Comparison of ENCODE assay signal across 16 cellular contexts in genomic region chr6:11632231-11632630, GRCh38.
A peak's percentile ranks its signal among the peaks of the same experiment; 100 is the strongest.
DNase-seq lines count a peak whose midpoint lies in the region; ATAC-seq and TF ChIP-seq lines count a peak whose summit lies in the region.
"Had no signal": no experiment of that assay in that cellular context is flagged by ENCODE, and none has a peak within 500 bp of the region (broad histone marks: within the 10 kb centered on the region; RNA-seq: fewer than 3 reads in every experiment).

No MANE protein-coding gene starts in this region.

- H3K79me2 ChIP-seq in PC-3 (ENCODE audit: low read length) (no peaks in the 10 kb centered on the region), fibroblast of lung (ENCODE audit: control insufficient read depth, insufficient read depth, low read length) (no peaks in the 10 kb centered on the region)

- POLR2A ChIA-PET in PC-3 (lab: Charles Lee; ENCODE audit: unreplicated experiment): no interaction called here

- peak overlapping the region; percentile 35; the same call in 1 of the 2 replicates for H2AFZ ChIP-seq in PC-3 (ENCODE audit: low read length)
- no peak overlapping the region for H2AFZ ChIP-seq in fibroblast of lung (ENCODE audit: low read length)

- no TSS peak for BruUV-seq in PC-3 (replicated peaks; lab: Mats Ljungman, UMichigan)

- DNase-seq in Daoy (ENCODE audit: low read depth): peak; percentile 40
- DNase-seq in PC-3: peak; percentile 70
- peak in 1 of 2 donors; percentile 69 for DNase-seq in fibroblast of lung (ENCODE audit: low read depth in 2 of 2)
- no peak for DNase-seq in sciatic nerve (ENCODE audit: low spot score)
- DNase-seq in central memory CD4-positive, alpha-beta T cell: no peak
- no peak for DNase-seq in activated gamma-delta T cell (lab: John Stamatoyannopoulos, UW)
- no peak for DNase-seq in stimulated activated CD4-positive, alpha-beta T cell treated with anti-CD3 and anti-CD28 coated beads, Interleukin-15, amount 100 ng/mL, for 24 hours
- DNase-seq: activated naive CD4-positive, alpha-beta T cell treated with Interleukin-2 at 50 U/mL for 16 hours; caudate nucleus; erythroblast; midbrain; NCI-H1048; NCI-H526 treated with DMSO at 0.1 percent for 48 hours; stimulated activated naive B cell treated with anti-CD40 and anti-IgM and Interleukin-4, amounts not matched to agents 10 μg/mL and 1 μg/mL and 100 μg/mL, for 72 hours; T1000 had no signal

- H3K4me1 ChIP-seq in PC-3 (ENCODE audit: insufficient read depth, low read length): peaks cover 12% of the 10 kb centered on the region
- peaks cover 9% of the 10 kb centered on the region for H3K4me1 ChIP-seq in fibroblast of lung (ENCODE audit: control insufficient read depth, extremely low read depth, insufficient read depth, low read length)

- no peak overlapping the region for H3K4me3 ChIP-seq in PC-3 (ENCODE audit: low read length)
- no peak overlapping the region for H3K4me3 ChIP-seq in fibroblast of lung (replicated peaks in 1 of 4; ENCODE audit: control extremely low read depth in 1 of 4, insufficient read depth in 1 of 4, low read depth in 3 of 4, low read length in 4 of 4)

- H3K27me3 ChIP-seq in PC-3 (ENCODE audit: low read length) (no peaks in the 10 kb centered on the region), fibroblast of lung (ENCODE audit: control insufficient read depth, insufficient read depth, low read length) (no peaks in the 10 kb centered on the region)

- TF ChIP-seq CTCF in PC-3 (conservative IDR thresholded peaks at IDR 0.05; ENCODE audit: low read depth, low read length) (no peak), fibroblast of lung (conservative IDR thresholded peaks at IDR 0.05 in 1 of 2, IDR thresholded peaks at IDR 0.05 in 1 of 2; ENCODE audit: low read depth in 1 of 2, low read length in 2 of 2) (no peak)

- H3K9ac ChIP-seq in PC-3 (ENCODE audit: low read length) (no peak overlapping the region), fibroblast of lung (ENCODE audit: insufficient read depth, low read length) (no peak overlapping the region)

- H4K20me1 ChIP-seq in PC-3 (ENCODE audit: low read length) (no peaks in the 10 kb centered on the region), fibroblast of lung (ENCODE audit: control insufficient read depth, extremely low read depth, insufficient read depth, low read length) (no peaks in the 10 kb centered on the region)

- no peaks in the 10 kb centered on the region for H3K36me3 ChIP-seq in PC-3 (ENCODE audit: low read depth, low read length)
- H3K36me3 ChIP-seq in fibroblast of lung (ENCODE audit: control insufficient read depth, insufficient read depth, low read length): no peaks in the 10 kb centered on the region

- intact Hi-C loops in PC-3 (cut with micrococcal nuclease) (no loop called here), sciatic nerve (cut with DNase I) (no loop called here)

- peaks cover 4% of the 10 kb centered on the region; the same call in 1 of the 2 replicates for H3K9me2 ChIP-seq in PC-3 (replicated peaks; ENCODE audit: low read length)

- H3K27ac ChIP-seq in PC-3 (ENCODE audit: low read length) (no peak overlapping the region), fibroblast of lung (ENCODE audit: insufficient read depth, low read length) (peak overlapping the region; percentile 67)

- H3F3A ChIP-seq in PC-3 (ENCODE audit: low read length, unreplicated experiment): no peaks in the 10 kb centered on the region

- ATAC-seq in PC-3 (peak; percentile 98), sciatic nerve (peak; percentile 39), HG03039 (IDR thresholded peaks at IDR 0.05; ENCODE audit: unreplicated experiment) (no peak)
- ATAC-seq: stimulated activated naive B cell treated with anti-CD40 and anti-IgM and Interleukin-4, amounts not matched to agents 10 μg/mL and 1 μg/mL and 100 μg/mL, for 72 hours had no signal

- H3K9me3 ChIP-seq in PC-3 (ENCODE audit: low read length): no peaks in the 10 kb centered on the region
- no peaks in the 10 kb centered on the region for H3K9me3 ChIP-seq in fibroblast of lung (ENCODE audit: control insufficient read depth, insufficient read depth, low read depth, low read length)

- CTCF ChIA-PET in PC-3 (lab: Charles Lee): no interaction called here

- H3K4me2 ChIP-seq in PC-3 (ENCODE audit: low read length) (no peak overlapping the region), fibroblast of lung (ENCODE audit: extremely low read depth, insufficient read depth, low read length) (no peak overlapping the region)

Comparison
In these comparisons a context has a peak if more than half of its experiments do, and no peak if none do; other contexts are left out.
1. DNase-seq: peak in Daoy (single experiment) and PC-3 (single experiment); none in sciatic nerve (single experiment), central memory CD4-positive, alpha-beta T cell (single experiment), activated gamma-delta T cell (single experiment) and stimulated activated CD4-positive, alpha-beta T cell treated with anti-CD3 and anti-CD28 coated beads, Interleukin-15, amount 100 ng/mL, for 24 hours (single experiment).